ENCODE assay signal across 1 cellular context in the genomic region with DNA sequence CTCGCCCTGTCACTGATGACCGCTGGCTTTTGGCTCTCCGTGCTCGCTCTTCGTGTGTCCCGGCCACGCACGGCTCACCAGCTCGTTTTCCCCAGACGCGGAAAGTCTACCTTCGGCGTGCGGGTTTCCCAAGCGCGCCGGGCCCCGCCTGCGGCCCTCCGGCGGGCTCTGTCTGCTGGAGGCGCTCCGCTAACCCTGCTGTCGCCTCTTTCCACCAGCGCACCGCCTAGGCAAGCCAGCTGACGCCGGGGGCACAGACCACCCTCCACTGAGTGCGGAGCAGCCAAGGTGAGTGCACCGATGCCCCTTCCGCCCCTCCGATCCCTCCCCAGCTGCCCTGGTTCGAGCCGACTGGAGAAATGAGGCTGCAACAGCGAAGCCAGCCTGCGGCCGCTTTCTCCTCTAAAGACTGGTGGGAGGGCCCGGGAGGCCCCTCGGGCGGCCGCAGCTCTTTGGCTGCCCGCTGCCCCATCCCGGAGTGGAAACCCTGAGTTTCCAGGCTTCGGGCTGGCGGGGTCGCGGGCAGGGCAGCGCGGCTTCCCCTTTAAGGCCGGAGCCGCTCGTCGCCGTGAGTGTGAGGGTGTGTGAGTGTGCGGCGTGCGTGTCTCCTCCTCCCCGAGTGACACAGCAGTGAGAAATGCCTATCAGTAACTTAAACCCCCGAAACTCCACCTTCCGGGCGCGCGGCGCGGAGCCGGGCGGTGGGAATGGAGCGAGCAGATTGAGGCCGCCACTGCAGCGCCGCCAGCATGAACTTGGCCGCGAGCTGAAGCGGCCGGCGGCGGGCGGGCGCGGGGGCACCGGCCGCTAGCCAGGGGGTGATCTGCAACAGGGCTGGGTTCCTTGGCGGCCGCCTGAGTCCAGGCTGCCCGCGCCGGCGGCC.
TF ChIP-seq lines count a peak whose summit lies in the region.

A gene with protein sequence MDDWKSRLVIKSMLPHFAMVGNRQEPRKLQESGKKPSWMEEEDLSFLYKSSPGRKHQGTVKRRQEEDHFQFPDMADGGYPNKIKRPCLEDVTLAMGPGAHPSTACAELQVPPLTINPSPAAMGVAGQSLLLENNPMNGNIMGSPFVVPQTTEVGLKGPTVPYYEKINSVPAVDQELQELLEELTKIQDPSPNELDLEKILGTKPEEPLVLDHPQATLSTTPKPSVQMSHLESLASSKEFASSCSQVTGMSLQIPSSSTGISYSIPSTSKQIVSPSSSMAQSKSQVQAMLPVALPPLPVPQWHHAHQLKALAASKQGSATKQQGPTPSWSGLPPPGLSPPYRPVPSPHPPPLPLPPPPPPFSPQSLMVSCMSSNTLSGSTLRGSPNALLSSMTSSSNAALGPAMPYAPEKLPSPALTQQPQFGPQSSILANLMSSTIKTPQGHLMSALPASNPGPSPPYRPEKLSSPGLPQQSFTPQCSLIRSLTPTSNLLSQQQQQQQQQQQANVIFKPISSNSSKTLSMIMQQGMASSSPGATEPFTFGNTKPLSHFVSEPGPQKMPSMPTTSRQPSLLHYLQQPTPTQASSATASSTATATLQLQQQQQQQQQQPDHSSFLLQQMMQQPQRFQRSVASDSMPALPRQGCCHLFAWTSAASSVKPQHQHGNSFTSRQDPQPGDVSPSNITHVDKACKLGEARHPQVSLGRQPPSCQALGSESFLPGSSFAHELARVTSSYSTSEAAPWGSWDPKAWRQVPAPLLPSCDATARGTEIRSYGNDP (plus strand): TSS at position 719 of the 883 bp plus-strand sequence. CDS start 82,200 bp downstream, outside the sequence.

TF ChIP-seq in GM12878, 131 proteins besides CTCF, POLR2A, EP300 and RAD21 (continued from another document):
- TF ChIP-seq MLLT1 (IDR thresholded peaks at IDR 0.05) (no peak), MYC (IDR thresholded peaks at IDR 0.05; ENCODE audit: insufficient read depth, insufficient read length, insufficient replicate concordance, low read length, severe bottlenecking) (no peak), NR2F1 (conservative IDR thresholded peaks at IDR 0.05) (no peak), BHLHE40 (IDR thresholded peaks at IDR 0.05; ENCODE audit: borderline replicate concordance in 1 of 2, low read depth in 2 of 2, low read length in 1 of 2) (no peak), IRF5 (IDR thresholded peaks at IDR 0.05; ENCODE audit: borderline replicate concordance) (no peak), RFX5 (IDR thresholded peaks at IDR 0.05; ENCODE audit: low read depth, low read length) (no peak), FOXK2 (IDR thresholded peaks at IDR 0.05) (no peak), BCL11A (IDR thresholded peaks at IDR 0.05; ENCODE audit: low read depth, low read length) (no peak), HDAC6 (IDR thresholded peaks at IDR 0.05; ENCODE audit: unreplicated experiment) (no peak), SUPT20H (IDR thresholded peaks at IDR 0.05; ENCODE audit: borderline replicate concordance, control insufficient read depth, low read depth, low read length) (no peak), TAF1 (IDR thresholded peaks at IDR 0.05; ENCODE audit: borderline replicate concordance, low read depth, low read length) (no peak), HDGF (IDR thresholded peaks at IDR 0.05) (no peak), ESRRA (IDR thresholded peaks at IDR 0.05; ENCODE audit: low read length) (no peak), RELB (IDR thresholded peaks at IDR 0.05; ENCODE audit: low read depth) (no peak), TCF7 (IDR thresholded peaks at IDR 0.05; ENCODE audit: borderline replicate concordance) (no peak), MEF2A (IDR thresholded peaks at IDR 0.05; ENCODE audit: insufficient read depth, low read depth, low read length) (no peak)
- TF ChIP-seq, protein P1, sequence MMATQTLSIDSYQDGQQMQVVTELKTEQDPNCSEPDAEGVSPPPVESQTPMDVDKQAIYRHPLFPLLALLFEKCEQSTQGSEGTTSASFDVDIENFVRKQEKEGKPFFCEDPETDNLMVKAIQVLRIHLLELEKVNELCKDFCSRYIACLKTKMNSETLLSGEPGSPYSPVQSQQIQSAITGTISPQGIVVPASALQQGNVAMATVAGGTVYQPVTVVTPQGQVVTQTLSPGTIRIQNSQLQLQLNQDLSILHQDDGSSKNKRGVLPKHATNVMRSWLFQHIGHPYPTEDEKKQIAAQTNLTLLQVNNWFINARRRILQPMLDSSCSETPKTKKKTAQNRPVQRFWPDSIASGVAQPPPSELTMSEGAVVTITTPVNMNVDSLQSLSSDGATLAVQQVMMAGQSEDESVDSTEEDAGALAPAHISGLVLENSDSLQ (IDR thresholded peaks at IDR 0.05) = no peak
TF ChIP-seq in GM12878: peak in this region for 0.
